ENCODE assay signal across 13 cellular contexts in the genomic region with DNA sequence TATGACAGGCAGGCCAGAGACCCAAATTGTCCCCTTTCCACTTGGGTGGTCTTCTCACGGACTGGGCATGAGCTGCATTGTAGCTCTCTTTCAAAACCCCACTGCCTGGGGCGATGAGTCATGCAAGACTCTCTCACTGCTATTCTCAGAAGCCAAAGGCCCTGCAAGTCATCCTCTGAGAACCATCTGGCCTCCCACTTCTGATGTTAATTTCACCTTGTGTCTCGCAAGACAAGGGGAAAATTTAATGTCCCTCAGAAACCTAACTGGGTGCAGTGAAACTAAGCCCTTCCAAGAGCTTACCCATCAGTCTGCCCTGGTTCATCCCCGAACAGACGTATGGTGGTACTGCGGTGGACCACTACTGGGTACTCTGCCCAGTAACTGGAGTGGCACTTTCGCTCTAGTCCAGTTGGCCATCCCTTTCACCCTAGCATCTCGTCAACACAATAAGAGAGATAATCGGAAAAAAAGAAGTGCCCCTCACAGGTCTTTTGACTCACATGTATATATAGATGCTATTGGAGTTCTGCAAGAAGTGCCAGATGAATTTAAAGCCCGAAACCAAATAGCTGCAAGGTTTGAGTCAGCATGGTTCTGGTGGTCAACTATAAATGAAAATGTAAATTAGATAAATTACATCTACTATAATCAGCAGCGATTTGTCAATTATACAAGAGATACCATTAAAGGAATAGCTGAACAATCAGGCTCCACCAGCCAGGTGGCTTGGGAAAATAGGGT. TPM values are rescaled to one million over a fixed set of nuclear protein-coding genes. Genes with fewer than 3 reads are reported as not detected.
DNase-seq lines count a peak whose midpoint lies in the region; ATAC-seq and TF ChIP-seq lines count a peak whose summit lies in the region.
"Had no signal": no experiment of that assay in that cellular context is flagged by ENCODE, and none has a peak within 500 bp of the region (broad histone marks: within the 10 kb centered on the region; RNA-seq: fewer than 3 reads in every experiment).

No MANE protein-coding gene starts in this region.

- intact Hi-C loops in vagina (cut with DNase I), result no loop called here
- intact Hi-C loops in left ventricle myocardium superior (cut with micrococcal nuclease), result no loop called here

- no peak for TF ChIP-seq POLR2A in vagina (IDR thresholded peaks at IDR 0.05)

- TF ChIP-seq CTCF in epithelial cell of esophagus (IDR thresholded peaks at IDR 0.05; ENCODE audit: insufficient read depth, low read depth, low read length, missing control alignments) (no peak), vagina (IDR thresholded peaks at IDR 0.05) (no peak)

- peak; percentile 43 for DNase-seq in Daoy (ENCODE audit: low read depth)
- peak; percentile 55 for DNase-seq in epithelial cell of esophagus (ENCODE audit: low read depth)
- no peak for DNase-seq in RPMI8226
- no peak for DNase-seq in vagina (ENCODE audit: extremely low spot score in 2 of 2)
- no peak for DNase-seq in left ventricle myocardium superior
- DNase-seq in amygdala (lab: John Stamatoyannopoulos, UW), result no peak
- DNase-seq: activated T-cell treated with anti-CD3 and anti-CD28 coated beads, Interleukin-2, amount 50 U/mL, for 1 hour; sigmoid colon had no signal

- H3K4me3 ChIP-seq in epithelial cell of esophagus (ENCODE audit: low read length) (no peak overlapping the region), vagina (no peak overlapping the region)
- H3K4me3 ChIP-seq: BLaER1 treated with 17β-estradiol and CSF1 and Interleukin-3, amounts not matched to agents 10 nM and 100 nM; sigmoid colon had no signal

- H3K36me3 ChIP-seq in vagina, result no peaks in the 10 kb centered on the region
- H3K36me3 ChIP-seq: BLaER1 treated with 17β-estradiol and CSF1 and Interleukin-3, amounts not matched to agents 10 nM and 100 nM; sigmoid colon had no signal

- no peaks in the 10 kb centered on the region for H3K4me1 ChIP-seq in vagina
- H3K4me1 ChIP-seq: sigmoid colon had no signal

- peaks cover 3% of the 10 kb centered on the region for H3K9me3 ChIP-seq in vagina

- no peaks in the 10 kb centered on the region for H3K27me3 ChIP-seq in vagina
- H3K27me3 ChIP-seq: BLaER1 treated with 17β-estradiol and CSF1 and Interleukin-3, amounts not matched to agents 10 nM and 100 nM; sigmoid colon had no signal

- peak; percentile 97 for ATAC-seq in GM19463 (IDR thresholded peaks at IDR 0.05; ENCODE audit: unreplicated experiment)
- ATAC-seq in HG03280 (IDR thresholded peaks at IDR 0.05; ENCODE audit: unreplicated experiment), result peak; percentile 74
- no peak for ATAC-seq in left ventricle myocardium superior

- H3K27ac ChIP-seq in vagina, result no peak overlapping the region
- H3K27ac ChIP-seq: BLaER1 treated with 17β-estradiol and CSF1 and Interleukin-3, amounts not matched to agents 10 nM and 100 nM; sigmoid colon had no signal

RNA-seq across cellular contexts. Expression of a gene that starts 31.3 kb away (rescaled TPM):
- total RNA-seq in Daoy (2014; rRNA removed; shearing (Covaris generic)), result not detected in 2 replicates
- total RNA-seq in vagina (not detected), left ventricle myocardium superior (not detected)
- total RNA-seq: frontal cortex, sigmoid colon, temporal lobe had no signal

Comparison
In these comparisons a context has a peak if more than half of its experiments do, and no peak if none do; other contexts are left out.
1. DNase-seq: peak in Daoy (single experiment) and epithelial cell of esophagus (single experiment); none in RPMI8226 (single experiment), vagina (0 of 2), left ventricle myocardium superior (single experiment) and amygdala (0 of 56).